ENCODE assay signal across 20 cellular contexts in the genomic region with DNA sequence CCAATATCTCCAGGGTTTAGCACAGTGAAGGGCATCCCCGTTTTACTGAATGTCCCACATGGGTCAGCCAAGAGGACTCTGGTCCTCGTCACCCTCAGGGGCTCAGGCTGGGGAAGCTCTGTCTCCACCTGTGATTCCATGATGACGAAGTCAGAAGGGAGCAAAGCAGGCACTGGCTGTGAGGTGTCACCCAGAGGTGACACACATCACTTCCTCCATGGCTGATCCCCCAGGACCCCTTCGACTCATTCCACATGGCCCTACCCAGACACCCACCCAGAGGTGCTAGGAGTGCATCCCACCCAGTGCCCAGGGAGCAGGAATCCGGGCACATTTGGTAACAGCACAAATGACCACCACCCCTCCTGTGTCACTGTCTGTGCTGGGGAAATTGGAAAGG.
DNase-seq lines count a peak whose midpoint lies in the region; ATAC-seq, FAIRE-seq and TF ChIP-seq lines count a peak whose summit lies in the region.
"Had no signal": no experiment of that assay in that cellular context is flagged by ENCODE, and none has a peak within 500 bp of the region (broad histone marks: within the 10 kb centered on the region; RNA-seq: fewer than 3 reads in every experiment).

No MANE protein-coding gene starts in this region.

- no peak overlapping the region for H3K9ac ChIP-seq in colonic mucosa (ENCODE audit: low read depth in 2 of 2, low read length in 2 of 2)

- intact Hi-C loops in colonic mucosa (cut with DNase I): no loop called here

- peak; percentile 13 for FAIRE-seq in urothelium cell line (lab: Jason Lieb, UNC)
- FAIRE-seq: GM19239 had no signal

- DNase-seq in colonic mucosa (peak; percentile 10), left lobe of liver (ENCODE audit: low spot score) (peak; percentile 24), retina (peak; percentile 0), urothelium cell line (ENCODE audit: low spot score) (no peak)
- DNase-seq: Calu3; CD4-positive, alpha-beta memory T cell; DMS53; HCEC 1CT; KG1; NCI-H1436; NCI-H2029 treated with DMSO at 0.1 percent for 48 hours; NCI-H2171 treated with DMSO at 0.1 percent for 48 hours; NCI-H446 treated with DMSO at 0.1 percent for 48 hours; NK-92 treated with Interleukin-12 subunit alpha and Interleukin-12 subunit beta, amount 100 ng/mL, for 24 hours; RPMI8226; SJCRH30 had no signal

- no peak for TF ChIP-seq CTCF in colonic mucosa (IDR thresholded peaks at IDR 0.05)

- no peaks in the 10 kb centered on the region for H3K4me1 ChIP-seq in colonic mucosa
- H3K4me1 ChIP-seq: SJCRH30 had no signal

- H3K4me3 ChIP-seq in colonic mucosa: no peak overlapping the region
- H3K4me3 ChIP-seq: SJCRH30 had no signal

- ATAC-seq in left lobe of liver (no peak), GM21526 (IDR thresholded peaks at IDR 0.05; ENCODE audit: low FRiP score, unreplicated experiment) (no peak), HG03108 (IDR thresholded peaks at IDR 0.05; ENCODE audit: unreplicated experiment) (no peak)
- ATAC-seq in activated CD4-positive, CD25-positive, alpha-beta regulatory T cell treated with anti-CD3 and anti-CD28 coated beads, Interleukin-2, amount 50 U/mL, for 24 hours: no peak

- H3K27ac ChIP-seq in colonic mucosa: no peak overlapping the region
- H3K27ac ChIP-seq: SJCRH30 had no signal

- H3K27me3 ChIP-seq in colonic mucosa: no peaks in the 10 kb centered on the region
- H3K27me3 ChIP-seq: SJCRH30 had no signal

- H3K36me3 ChIP-seq in colonic mucosa: no peaks in the 10 kb centered on the region
- H3K36me3 ChIP-seq: SJCRH30 had no signal

- no peaks in the 10 kb centered on the region for H3K9me3 ChIP-seq in colonic mucosa
- H3K9me3 ChIP-seq: SJCRH30 had no signal
